Comparison of ENCODE assay signal across 8 cellular contexts in the genomic region with DNA sequence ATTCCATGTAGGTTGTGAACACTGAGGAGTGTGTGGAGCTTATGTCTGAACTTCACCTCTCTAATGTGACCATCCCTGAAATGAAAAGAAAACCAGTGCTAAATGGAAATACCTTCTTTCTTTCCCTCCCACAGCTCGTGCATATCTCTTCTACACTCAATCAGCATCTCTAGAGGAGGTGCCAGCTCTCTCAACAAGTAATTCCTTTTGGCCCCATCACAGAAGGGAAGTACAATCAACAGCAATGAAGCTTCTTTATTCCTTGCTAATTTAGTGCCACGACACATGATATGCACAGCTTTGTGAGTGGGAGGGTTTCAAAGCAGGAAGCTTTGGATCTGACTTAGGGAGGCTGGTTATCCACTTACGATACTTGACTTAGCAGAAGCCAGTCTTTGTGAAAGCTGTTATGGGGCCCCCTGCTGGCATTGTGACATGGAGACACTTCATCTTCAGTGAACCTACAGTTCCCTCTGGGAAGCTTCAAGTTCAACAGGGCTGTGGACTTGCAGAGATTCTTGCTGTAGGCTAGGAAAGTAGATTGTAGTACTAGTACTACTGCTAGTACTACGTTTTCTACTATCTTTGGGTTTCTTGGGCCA.
A peak's percentile ranks its signal among the peaks of the same experiment; 100 is the strongest.
DNase-seq lines count a peak whose midpoint lies in the region; ATAC-seq and TF ChIP-seq lines count a peak whose summit lies in the region.

No MANE protein-coding gene starts in this region.

- no peaks in the 10 kb centered on the region for H3K36me3 Mint-ChIP-seq in activated CD4-positive, alpha-beta T cell treated with anti-CD3 and anti-CD28 coated beads, Interleukin-2, amount 10 ng/mL, durations not matched to agents 7 days and 5 days (ENCODE audit: low read depth)
- H3K36me3 Mint-ChIP-seq in progenitor cell of endocrine pancreas (ENCODE audit: insufficient read depth), result no peaks in the 10 kb centered on the region

- ATAC-seq in GM21619 (IDR thresholded peaks at IDR 0.05; ENCODE audit: unreplicated experiment), result peak; percentile 76
- ATAC-seq in HG03095 (IDR thresholded peaks at IDR 0.05; ENCODE audit: unreplicated experiment), result no peak
- no peak for ATAC-seq in HG02588 (IDR thresholded peaks at IDR 0.05; ENCODE audit: unreplicated experiment)

- peaks cover 5% of the 10 kb centered on the region for H3K27me3 Mint-ChIP-seq in activated CD4-positive, alpha-beta T cell treated with anti-CD3 and anti-CD28 coated beads, Interleukin-2, amount 10 ng/mL, durations not matched to agents 7 days and 5 days
- H3K27me3 Mint-ChIP-seq in progenitor cell of endocrine pancreas, result peaks cover 4% of the 10 kb centered on the region

- CTCF ChIA-PET in activated CD4-positive, alpha-beta T cell treated with anti-CD3 and anti-CD28 coated beads, Interleukin-2, amount 10 ng/mL, durations not matched to agents 7 days and 5 days (lab: Charles Lee), result no interaction called here

- no peaks in the 10 kb centered on the region for H3K9me3 Mint-ChIP-seq in activated CD4-positive, alpha-beta T cell treated with anti-CD3 and anti-CD28 coated beads, Interleukin-2, amount 10 ng/mL, durations not matched to agents 7 days and 5 days
- H3K9me3 Mint-ChIP-seq in progenitor cell of endocrine pancreas (ENCODE audit: low read depth), result no peaks in the 10 kb centered on the region

- peaks cover 7% of the 10 kb centered on the region for H3K4me1 Mint-ChIP-seq in activated CD4-positive, alpha-beta T cell treated with anti-CD3 and anti-CD28 coated beads, Interleukin-2, amount 10 ng/mL, durations not matched to agents 7 days and 5 days
- H3K4me1 Mint-ChIP-seq in progenitor cell of endocrine pancreas (ENCODE audit: low read depth), result peaks cover 6% of the 10 kb centered on the region

- no peak overlapping the region for H3K27ac Mint-ChIP-seq in activated CD4-positive, alpha-beta T cell treated with anti-CD3 and anti-CD28 coated beads, Interleukin-2, amount 10 ng/mL, durations not matched to agents 7 days and 5 days
- no peak overlapping the region for H3K27ac Mint-ChIP-seq in progenitor cell of endocrine pancreas

- peak; percentile 33 for DNase-seq in COLO829 (ENCODE audit: low spot score)
- DNase-seq in NCI-H2029 treated with DMSO at 0.1 percent for 48 hours (lab: John Stamatoyannopoulos, UW), result peak; percentile 1
- peak; percentile 44 for DNase-seq in activated CD4-positive, alpha-beta T cell treated with anti-CD3 and anti-CD28 coated beads, Interleukin-2, amount 10 ng/mL, durations not matched to agents 7 days and 5 days
- DNase-seq in globus pallidus (ENCODE audit: low spot score), result peak; percentile 24
- DNase-seq in progenitor cell of endocrine pancreas (ENCODE audit: low spot score, unreplicated experiment), result peak; percentile 20

- no peak overlapping the region for H3K4me3 Mint-ChIP-seq in activated CD4-positive, alpha-beta T cell treated with anti-CD3 and anti-CD28 coated beads, Interleukin-2, amount 10 ng/mL, durations not matched to agents 7 days and 5 days
- no peak overlapping the region for H3K4me3 Mint-ChIP-seq in progenitor cell of endocrine pancreas (ENCODE audit: low read depth)

- POLR2A ChIA-PET in activated CD4-positive, alpha-beta T cell treated with anti-CD3 and anti-CD28 coated beads, Interleukin-2, amount 10 ng/mL, durations not matched to agents 7 days and 5 days (lab: Charles Lee), result no interaction called here

- TF ChIP-seq CTCF in progenitor cell of endocrine pancreas (IDR thresholded peaks at IDR 0.05; ENCODE audit: unreplicated experiment), result peak; percentile 67
